Comparison of ENCODE assay signal across 4 cellular contexts in the genomic region with DNA sequence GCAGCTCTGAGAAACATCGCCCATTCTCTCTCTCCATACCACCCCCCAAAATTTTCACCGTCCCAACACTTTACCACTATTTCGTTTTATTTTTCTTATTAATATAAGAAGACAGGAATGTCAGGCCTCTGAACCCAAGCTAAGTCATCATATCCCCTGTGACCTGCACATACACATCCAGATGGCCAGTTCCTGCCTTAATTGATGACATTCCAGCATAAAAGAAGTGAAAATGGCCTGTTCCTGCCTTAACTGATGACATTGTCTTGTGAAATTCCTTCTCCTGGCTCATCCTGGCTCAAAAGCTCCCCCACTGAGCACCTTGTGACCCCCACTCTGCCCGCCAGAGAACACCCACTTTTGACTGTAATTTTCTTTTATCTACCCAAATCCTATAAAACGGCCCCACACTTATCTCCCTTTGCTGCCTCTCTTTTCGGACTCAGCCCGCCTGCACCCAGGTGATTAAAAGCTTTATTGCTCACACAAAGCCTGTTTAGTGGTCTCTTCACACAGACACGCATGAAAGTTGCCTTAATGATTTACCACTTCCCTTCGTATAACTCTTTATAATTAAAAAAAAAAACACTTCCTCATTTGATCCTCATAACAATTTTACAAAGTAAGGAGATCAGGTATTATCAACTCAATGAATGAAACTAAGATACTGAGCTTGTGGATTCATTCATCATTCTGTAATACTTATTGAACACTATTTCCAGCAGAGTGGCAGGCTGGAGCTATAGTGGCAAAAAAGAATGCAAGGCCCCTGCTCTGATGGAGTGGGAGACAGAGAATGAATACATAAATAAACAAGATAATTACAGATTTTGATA. TPM values are rescaled to one million over a fixed set of nuclear protein-coding genes. Genes with fewer than 3 reads are reported as not detected.
"Had no signal": no experiment of that assay in that cellular context is flagged by ENCODE, and none has a peak within 500 bp of the region (broad histone marks: within the 10 kb centered on the region; RNA-seq: fewer than 3 reads in every experiment).

No MANE protein-coding gene starts in this region.

RNA-seq across cellular contexts. Expression of a gene that starts 5.8 kb away (rescaled TPM):
- total RNA-seq: cardiac muscle cell, hepatocyte, left ventricle myocardium inferior had no signal
- polyA plus RNA-seq: cardiac muscle cell, hepatocyte, neural cell had no signal
